In the genomic region with DNA sequence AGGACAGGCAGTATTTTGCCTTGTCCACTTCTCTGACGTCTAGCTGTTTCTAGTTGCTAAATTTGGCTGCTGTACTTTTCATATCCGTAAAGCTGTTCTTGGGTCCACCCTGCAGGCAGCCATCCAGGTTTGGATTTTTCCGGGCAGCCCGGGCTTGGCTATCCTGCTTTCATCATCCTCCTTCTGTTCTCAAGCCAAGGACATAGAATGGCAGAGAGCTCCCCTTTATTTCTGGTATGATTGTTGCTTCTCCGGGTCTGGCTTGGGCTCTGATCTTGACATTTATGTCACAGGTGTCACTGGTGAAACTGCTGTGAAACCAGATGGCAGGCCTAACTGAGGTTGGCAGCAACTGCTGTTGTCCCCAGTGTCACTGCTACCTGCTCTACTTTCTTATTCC, we compare ENCODE assay signal across 1 cellular context.
TF ChIP-seq lines count a peak whose summit lies in the region.

No MANE protein-coding gene starts in this region.

TF ChIP-seq in H1, 55 proteins besides CTCF, POLR2A, EP300 and RAD21 (continued from another document):
- no peak for TF ChIP-seq HDAC2 (IDR thresholded peaks at IDR 0.05; ENCODE audit: borderline replicate concordance in 1 of 2, low read depth in 2 of 2, low read length in 2 of 2)
- no peak for TF ChIP-seq ASH2L (IDR thresholded peaks at IDR 0.05; ENCODE audit: low read length)
- no peak for TF ChIP-seq CTBP2 (IDR thresholded peaks at IDR 0.05; ENCODE audit: borderline replicate concordance, insufficient read depth, insufficient read length, low read length)
- TF ChIP-seq FOSL1 (IDR thresholded peaks at IDR 0.05; ENCODE audit: insufficient read depth, low read depth, low read length), result no peak
- no peak for TF ChIP-seq RNF2 (IDR thresholded peaks at IDR 0.05; ENCODE audit: borderline replicate concordance, low read depth, low read length, missing control alignments, poor library complexity, severe bottlenecking)
- TF ChIP-seq KDM4A (IDR thresholded peaks at IDR 0.05; ENCODE audit: low read depth, low read length, severe bottlenecking), result no peak
- TF ChIP-seq, protein P1, sequence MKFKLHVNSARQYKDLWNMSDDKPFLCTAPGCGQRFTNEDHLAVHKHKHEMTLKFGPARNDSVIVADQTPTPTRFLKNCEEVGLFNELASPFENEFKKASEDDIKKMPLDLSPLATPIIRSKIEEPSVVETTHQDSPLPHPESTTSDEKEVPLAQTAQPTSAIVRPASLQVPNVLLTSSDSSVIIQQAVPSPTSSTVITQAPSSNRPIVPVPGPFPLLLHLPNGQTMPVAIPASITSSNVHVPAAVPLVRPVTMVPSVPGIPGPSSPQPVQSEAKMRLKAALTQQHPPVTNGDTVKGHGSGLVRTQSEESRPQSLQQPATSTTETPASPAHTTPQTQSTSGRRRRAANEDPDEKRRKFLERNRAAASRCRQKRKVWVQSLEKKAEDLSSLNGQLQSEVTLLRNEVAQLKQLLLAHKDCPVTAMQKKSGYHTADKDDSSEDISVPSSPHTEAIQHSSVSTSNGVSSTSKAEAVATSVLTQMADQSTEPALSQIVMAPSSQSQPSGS (IDR thresholded peaks at IDR 0.05; ENCODE audit: low read length), result no peak
- TF ChIP-seq CEBPB (IDR thresholded peaks at IDR 0.05; ENCODE audit: low read depth, low read length), result no peak
- TF ChIP-seq NANOG (IDR thresholded peaks at IDR 0.05; ENCODE audit: insufficient read depth, low read depth, low read length, poor library complexity, severe bottlenecking), result no peak
